ENCODE assay signal across 2 cellular contexts in the genomic region with DNA sequence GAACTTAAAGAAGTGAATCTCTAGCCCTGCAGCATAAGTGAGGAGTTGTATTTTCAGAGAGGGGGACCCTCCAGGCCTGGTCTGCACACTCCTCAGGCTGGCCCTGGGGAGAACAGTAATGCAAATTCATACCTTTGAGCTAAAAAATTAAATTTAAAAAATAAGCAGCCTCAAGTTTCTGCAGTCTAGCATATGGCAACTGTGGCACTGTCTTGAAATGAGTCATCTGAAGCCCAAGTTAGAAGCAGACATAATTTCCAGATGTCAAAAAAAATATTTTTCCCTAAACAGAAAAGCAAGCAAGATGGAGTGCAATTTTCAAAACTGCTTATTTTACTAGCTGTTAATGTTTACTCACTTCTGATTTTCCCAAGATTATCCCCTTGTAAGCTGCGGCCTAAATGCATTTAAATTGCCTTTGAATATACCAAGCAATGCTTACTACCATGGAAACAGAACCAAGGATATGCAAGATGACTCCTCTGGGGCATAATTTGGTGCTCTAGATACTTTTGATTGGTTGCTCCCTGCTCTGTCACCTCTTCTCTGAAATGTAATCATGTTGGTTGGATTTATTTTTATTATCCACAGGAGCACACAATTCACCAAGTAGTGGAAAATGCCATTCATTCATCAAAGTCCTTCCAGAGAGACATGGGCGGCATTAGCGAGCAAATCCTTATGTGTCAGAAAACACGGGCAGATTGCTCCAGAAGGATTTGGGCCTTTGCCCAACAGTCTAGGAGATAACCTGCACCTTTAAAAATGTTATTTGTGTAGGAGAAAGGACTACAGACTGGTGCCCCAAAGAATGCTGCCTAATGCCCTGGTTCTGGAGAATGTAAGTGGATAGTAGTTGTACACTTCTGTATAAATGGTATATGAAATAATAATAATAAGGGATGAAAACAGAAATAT.
TF ChIP-seq lines count a peak whose summit lies in the region.

No MANE protein-coding gene starts in this region.

TF ChIP-seq in GM12891, 5 proteins besides CTCF, POLR2A, EP300 and RAD21:
- TF ChIP-seq POLR2AphosphoS5 (IDR thresholded peaks at IDR 0.05; ENCODE audit: low read depth, low read length): no peak
- no peak for TF ChIP-seq SPI1 (IDR thresholded peaks at IDR 0.05; ENCODE audit: low read depth, low read length)
- TF ChIP-seq PAX5 (IDR thresholded peaks at IDR 0.05; ENCODE audit: insufficient read depth, low read length, severe bottlenecking): no peak
- TF ChIP-seq TAF1 (IDR thresholded peaks at IDR 0.05; ENCODE audit: low read depth, low read length): no peak
- TF ChIP-seq POU2F2 (IDR thresholded peaks at IDR 0.05; ENCODE audit: low read depth, low read length): no peak
TF ChIP-seq in GM12891: peak in this region for 0.

TF ChIP-seq in IMR-90, 13 proteins besides CTCF, POLR2A, EP300 and RAD21:
- TF ChIP-seq MAZ (IDR thresholded peaks at IDR 0.05; ENCODE audit: borderline replicate concordance, low read depth, low read length): no peak
- TF ChIP-seq SMC3 (IDR thresholded peaks at IDR 0.05; ENCODE audit: low read depth, low read length): no peak
- no peak for TF ChIP-seq BHLHE40 (IDR thresholded peaks at IDR 0.05; ENCODE audit: low read depth, low read length)
- TF ChIP-seq MXI1 (IDR thresholded peaks at IDR 0.05; ENCODE audit: borderline replicate concordance, low read depth, low read length): no peak
- TF ChIP-seq MAFK (IDR thresholded peaks at IDR 0.05; ENCODE audit: low read depth, low read length): no peak
- TF ChIP-seq, protein P1, sequence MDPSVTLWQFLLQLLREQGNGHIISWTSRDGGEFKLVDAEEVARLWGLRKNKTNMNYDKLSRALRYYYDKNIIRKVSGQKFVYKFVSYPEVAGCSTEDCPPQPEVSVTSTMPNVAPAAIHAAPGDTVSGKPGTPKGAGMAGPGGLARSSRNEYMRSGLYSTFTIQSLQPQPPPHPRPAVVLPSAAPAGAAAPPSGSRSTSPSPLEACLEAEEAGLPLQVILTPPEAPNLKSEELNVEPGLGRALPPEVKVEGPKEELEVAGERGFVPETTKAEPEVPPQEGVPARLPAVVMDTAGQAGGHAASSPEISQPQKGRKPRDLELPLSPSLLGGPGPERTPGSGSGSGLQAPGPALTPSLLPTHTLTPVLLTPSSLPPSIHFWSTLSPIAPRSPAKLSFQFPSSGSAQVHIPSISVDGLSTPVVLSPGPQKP (IDR thresholded peaks at IDR 0.05; ENCODE audit: borderline replicate concordance, low read depth, low read length): no peak
- TF ChIP-seq, protein P2, sequence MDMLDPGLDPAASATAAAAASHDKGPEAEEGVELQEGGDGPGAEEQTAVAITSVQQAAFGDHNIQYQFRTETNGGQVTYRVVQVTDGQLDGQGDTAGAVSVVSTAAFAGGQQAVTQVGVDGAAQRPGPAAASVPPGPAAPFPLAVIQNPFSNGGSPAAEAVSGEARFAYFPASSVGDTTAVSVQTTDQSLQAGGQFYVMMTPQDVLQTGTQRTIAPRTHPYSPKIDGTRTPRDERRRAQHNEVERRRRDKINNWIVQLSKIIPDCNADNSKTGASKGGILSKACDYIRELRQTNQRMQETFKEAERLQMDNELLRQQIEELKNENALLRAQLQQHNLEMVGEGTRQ (IDR thresholded peaks at IDR 0.05; ENCODE audit: low read depth, low read length): no peak
- no peak for TF ChIP-seq NFE2L2 (IDR thresholded peaks at IDR 0.05; ENCODE audit: low read depth, low read length)
- TF ChIP-seq RFX5 (IDR thresholded peaks at IDR 0.05; ENCODE audit: low read depth, low read length): no peak
- no peak for TF ChIP-seq CHD1 (IDR thresholded peaks at IDR 0.05; ENCODE audit: low read depth, low read length)
- no peak for TF ChIP-seq CEBPB (IDR thresholded peaks at IDR 0.05; ENCODE audit: low read depth, low read length)
- TF ChIP-seq FOS (IDR thresholded peaks at IDR 0.05; ENCODE audit: low read depth, low read length): no peak
- no peak for TF ChIP-seq RCOR1 (IDR thresholded peaks at IDR 0.05; ENCODE audit: insufficient replicate concordance, low read length)
